In genomic region chr5:172714491-172715420, GRCh38 we compare ENCODE assay signal across 9 cellular contexts. TPM values are rescaled to one million over a fixed set of nuclear protein-coding genes. Genes with fewer than 3 reads are reported as not detected.
DNase-seq lines count a peak whose midpoint lies in the region; ATAC-seq, FAIRE-seq and TF ChIP-seq lines count a peak whose summit lies in the region.
"Had no signal": no experiment of that assay in that cellular context is flagged by ENCODE, and none has a peak within 500 bp of the region (broad histone marks: within the 10 kb centered on the region; RNA-seq: fewer than 3 reads in every experiment).

No MANE protein-coding gene starts in this region.

- H4K20me1 ChIP-seq in astrocyte (ENCODE audit: insufficient read depth, low read length): no peaks in the 10 kb centered on the region

- in situ Hi-C loops in gastrocnemius medialis (cut with MboI; ENCODE audit: low sequenced_read_pairs in 4 of 4): loop anchor here (5.0 to 25.0 kb wide), 5 partner anchors 60 to 573 kb away; partner anchors contain the start of genes BNIP1 (in 1 of the 4) and DUSP1 (in 1 of the 4)

- H3K4me1 ChIP-seq in astrocyte (ENCODE audit: insufficient read depth, low read length) (peaks cover 13% of the 10 kb centered on the region), gastrocnemius medialis (peaks cover 16 to 32% of the 10 kb centered on the region in 2 donors)

- peak overlapping the region; percentile 65 for H2AFZ ChIP-seq in astrocyte (ENCODE audit: low read depth, low read length)

- H3K9me3 ChIP-seq in astrocyte (ENCODE audit: insufficient read depth, low read depth, low read length): no peaks in the 10 kb centered on the region
- H3K9me3 ChIP-seq in gastrocnemius medialis: no peaks in the 10 kb centered on the region

- no peaks in the 10 kb centered on the region for H3K27me3 ChIP-seq in astrocyte (ENCODE audit: insufficient read depth, low read length)
- H3K27me3 ChIP-seq in gastrocnemius medialis: no peaks in the 10 kb centered on the region

- no peak overlapping the region for H3K4me3 ChIP-seq in LNCaP clone FGC (ENCODE audit: low read depth, low read length)
- H3K4me3 ChIP-seq in astrocyte (ENCODE audit: insufficient read depth, low read depth, low read length): no peak overlapping the region
- H3K4me3 ChIP-seq in gastrocnemius medialis: no peak overlapping the region

- no peaks in the 10 kb centered on the region for H3K36me3 Mint-ChIP-seq in astrocyte (ENCODE audit: low read depth, unreplicated experiment)

- H3K4me2 ChIP-seq in astrocyte (ENCODE audit: low read length): no peak overlapping the region

- H3K27ac ChIP-seq in astrocyte (ENCODE audit: low read depth, low read length) (no peak overlapping the region), gastrocnemius medialis (peak overlapping the region; percentile 64 to 80 (median 76))

- FAIRE-seq in astrocyte (lab: Jason Lieb, UNC): no peak
- FAIRE-seq: frontal cortex had no signal

- peaks cover 16% of the 10 kb centered on the region for H3K27me3 Mint-ChIP-seq in astrocyte (ENCODE audit: low read depth, unreplicated experiment)

- peak overlapping the region; percentile 9 for H3K9ac ChIP-seq in astrocyte (ENCODE audit: low read length)

- no peaks in the 10 kb centered on the region for H3K4me1 Mint-ChIP-seq in astrocyte (ENCODE audit: low read depth, unreplicated experiment)

- TF ChIP-seq CTCF in LNCaP clone FGC (IDR thresholded peaks at IDR 0.05; ENCODE audit: control insufficient read depth, extremely low read depth, insufficient read depth): peak; percentile 62
- TF ChIP-seq CTCF in astrocyte (IDR thresholded peaks at IDR 0.05; ENCODE audit: insufficient read depth, low read depth, low read length): peak; percentile 85
- TF ChIP-seq CTCF in gastrocnemius medialis (IDR thresholded peaks at IDR 0.05 in 4 of 5, conservative IDR thresholded peaks at IDR 0.05 in 1 of 5): peak; percentile 83 to 89 (median 87)

- H3K36me3 ChIP-seq in astrocyte (ENCODE audit: insufficient read depth, low read length): no peaks in the 10 kb centered on the region
- H3K36me3 ChIP-seq in gastrocnemius medialis: no peaks in the 10 kb centered on the region

- no peaks in the 10 kb centered on the region for H3K9me3 Mint-ChIP-seq in astrocyte (ENCODE audit: unreplicated experiment)

- intact Hi-C loops in gastrocnemius medialis (cut with DNase I; ENCODE audit: low total_unique reads): loop anchor here (10.0 kb wide), 2 partner anchors 120 to 430 kb away; partner anchors contain the start of genes BNIP1 and ERGIC1

- no peaks in the 10 kb centered on the region for H3K79me2 ChIP-seq in astrocyte (ENCODE audit: insufficient read depth, low read length)

- no peak for TF ChIP-seq POLR2A in gastrocnemius medialis (IDR thresholded peaks at IDR 0.05)

- peak; percentile 93 for DNase-seq in DMS53 (lab: John Stamatoyannopoulos, UW)
- DNase-seq in LNCaP clone FGC (ENCODE audit: low read depth): peak; percentile 22
- DNase-seq in T-helper 2 cell: peak in 4 of 5 experiments; percentile 30 to 61 (median 52)
- peak; percentile 33 for DNase-seq in astrocyte (ENCODE audit: low read depth)
- DNase-seq in hepatic stellate cell (ENCODE audit: low spot score): peak; percentile 83
- DNase-seq in gastrocnemius medialis: peak; percentile 59 to 72

- no peak overlapping the region for H3K27ac Mint-ChIP-seq in astrocyte (ENCODE audit: unreplicated experiment)

- H3K4me3 Mint-ChIP-seq in astrocyte (ENCODE audit: unreplicated experiment): no peak overlapping the region

- ATAC-seq in GM21515 (IDR thresholded peaks at IDR 0.05; ENCODE audit: unreplicated experiment) (peak; percentile 66), gastrocnemius medialis (peak; percentile 52 to 73), HG02938 (IDR thresholded peaks at IDR 0.05; ENCODE audit: unreplicated experiment) (no peak)

RNA-seq across cellular contexts. Expression of gene DUSP1, which starts 56.2 kb away (rescaled TPM):
- total RNA-seq in astrocyte: 80.5 and 90.1 TPM in 2 replicates
- 1,000 to 10,000 TPM in 1 of 4 donors, 100 to 1,000 TPM in 3; 345 to 1,004 (median 793) TPM for total RNA-seq in gastrocnemius medialis

Comparison
In these comparisons a context has a peak if more than half of its experiments do, and no peak if none do; other contexts are left out.
1. DNase-seq: peak in every context shown above with its lines; median percentile 93 in DMS53; 83 in hepatic stellate cell; 66 in gastrocnemius medialis; 52 in T-helper 2 cell; 33 in astrocyte; 22 in LNCaP clone FGC.